ENCODE assay signal across 8 cellular contexts in genomic region chr14:23182372-23183014, GRCh38. TPM values are rescaled to one million over a fixed set of nuclear protein-coding genes. Genes with fewer than 3 reads are reported as not detected.
DNase-seq lines count a peak whose midpoint lies in the region; ATAC-seq and TF ChIP-seq lines count a peak whose summit lies in the region.

No MANE protein-coding gene starts in this region.

- TF ChIP-seq CTCF in activated CD8-positive, alpha-beta T cell treated with anti-CD3 and anti-CD28 coated beads for 36 hours (IDR thresholded peaks at IDR 0.05) = no peak
- no peak for TF ChIP-seq CTCF in fibroblast of mammary gland (conservative IDR thresholded peaks at IDR 0.05; ENCODE audit: control insufficient read depth, insufficient read depth, low read depth, low read length)
- no peak for TF ChIP-seq CTCF in natural killer cell (IDR thresholded peaks at IDR 0.05)
- no peak for TF ChIP-seq CTCF in transverse colon (IDR thresholded peaks at IDR 0.05)
- no peak for TF ChIP-seq CTCF in GM13977 (IDR thresholded peaks at IDR 0.05; ENCODE audit: extremely low read depth, insufficient read depth, missing control alignments)

- no peak for TF ChIP-seq EP300 in transverse colon (IDR thresholded peaks at IDR 0.05; ENCODE audit: low read depth)

- H3K9me3 ChIP-seq in transverse colon = no peaks in the 10 kb centered on the region

- 2 to 10% methylated on average over 4 to 19 of the region's 19 CpGs for WGBS in transverse colon (ENCODE audit: low coverage in 1 of 2), 2 donors

- no peaks in the 10 kb centered on the region for H3K36me3 ChIP-seq in transverse colon

- H3K4me1 Mint-ChIP-seq in activated CD8-positive, alpha-beta T cell treated with anti-CD3 and anti-CD28 coated beads for 36 hours (ENCODE audit: low read depth) = peaks cover 13% of the 10 kb centered on the region
- H3K4me1 Mint-ChIP-seq in natural killer cell = no peaks in the 10 kb centered on the region

- TF ChIP-seq POLR2A in transverse colon (IDR thresholded peaks at IDR 0.05) = no peak

- in situ Hi-C loops in transverse colon (cut with MboI; ENCODE audit: low pct_ligation_motif_present in 1 of 4, low pct_unique_long_range_greater_than_20kb in 1 of 4, low sequenced_read_pairs in 3 of 4) (loop anchor here in 1 of 4 donors (5.0 kb wide), 1 partner anchor 60 kb away; no protein-coding TSS in a partner anchor), GM13977 (cut with MboI; ENCODE audit: low pct_unique_long_range_greater_than_20kb, low sequenced_read_pairs, unreplicated experiment) (loop anchor here (10.0 kb wide), 1 partner anchor 58 kb away; no protein-coding TSS in a partner anchor)

- H3K27me3 Mint-ChIP-seq in activated CD8-positive, alpha-beta T cell treated with anti-CD3 and anti-CD28 coated beads for 36 hours = peaks cover 8% of the 10 kb centered on the region
- H3K27me3 Mint-ChIP-seq in natural killer cell (ENCODE audit: low read depth in 2 of 2) = peaks cover 17 to 25% of the 10 kb centered on the region in 2 donors

- DNase-seq in NCI-H524 (lab: John Stamatoyannopoulos, UW) = peak; percentile 20 to 60
- no peak for DNase-seq in NCI-H524 treated with DMSO at 0.1 percent for 48 hours (lab: John Stamatoyannopoulos, UW)
- peak; percentile 55 for DNase-seq in activated CD8-positive, alpha-beta T cell treated with anti-CD3 and anti-CD28 coated beads for 36 hours
- DNase-seq in fibroblast of mammary gland (ENCODE audit: low read depth) = no peak
- DNase-seq in natural killer cell = no peak
- DNase-seq in transverse colon = peak; percentile 70
- DNase-seq in GM13977 (ENCODE audit: low spot score) = no peak
- no peak for DNase-seq in putamen (ENCODE audit: low spot score)

- peak overlapping the region; percentile 43 to 70 (median 62) for H3K27ac ChIP-seq in transverse colon

- peaks cover 6% of the 10 kb centered on the region for H3K27me3 ChIP-seq in transverse colon

- peaks cover 0 to 22% (median 6%) of the 10 kb centered on the region in 4 donors for H3K4me1 ChIP-seq in transverse colon

- H3K4me3 Mint-ChIP-seq in activated CD8-positive, alpha-beta T cell treated with anti-CD3 and anti-CD28 coated beads for 36 hours = no peak overlapping the region
- H3K4me3 Mint-ChIP-seq in natural killer cell = no peak overlapping the region

- POLR2A ChIA-PET in activated CD8-positive, alpha-beta T cell treated with anti-CD3 and anti-CD28 coated beads for 36 hours (lab: Charles Lee) = interaction anchor here (0.9 to 1.3 kb wide), 7 partner anchors 10 to 178 kb away, joined by 3 to 5 read pairs (median 3); partner anchors contain the start of gene PPP1R3E

- H3K9me3 Mint-ChIP-seq in activated CD8-positive, alpha-beta T cell treated with anti-CD3 and anti-CD28 coated beads for 36 hours = no peaks in the 10 kb centered on the region
- no peaks in the 10 kb centered on the region for H3K9me3 Mint-ChIP-seq in natural killer cell

- CTCF ChIA-PET in activated CD8-positive, alpha-beta T cell treated with anti-CD3 and anti-CD28 coated beads for 36 hours (lab: Charles Lee) = interaction anchor here (0.9 to 12.0 kb wide), 7 partner anchors 10 to 188 kb away, joined by 3 to 290 read pairs (median 5); partner anchors contain the start of gene CEBPE

- intact Hi-C loops in activated CD8-positive, alpha-beta T cell treated with anti-CD3 and anti-CD28 coated beads for 36 hours (cut with micrococcal nuclease) = loop anchor here (2.0 kb wide), 1 partner anchor 54 kb away; no protein-coding TSS in a partner anchor
- intact Hi-C loops in natural killer cell (cut with micrococcal nuclease) (no loop called here), transverse colon (cut with DNase I; ENCODE audit: low total_unique reads) (no loop called here)

- ATAC-seq in activated CD8-positive, alpha-beta T cell treated with anti-CD3 and anti-CD28 coated beads for 36 hours = peak; percentile 79
- peak; percentile 70 to 77 (median 77) for ATAC-seq in natural killer cell

- H3K4me3 ChIP-seq in fibroblast of mammary gland (ENCODE audit: control insufficient read depth, low read depth, low read length) (peak overlapping the region; percentile 47), transverse colon (peak overlapping the region; percentile 27 to 62 (median 46))

- H3K27ac Mint-ChIP-seq in activated CD8-positive, alpha-beta T cell treated with anti-CD3 and anti-CD28 coated beads for 36 hours = no peak overlapping the region
- no peak overlapping the region for H3K27ac Mint-ChIP-seq in natural killer cell

- H3K36me3 Mint-ChIP-seq in activated CD8-positive, alpha-beta T cell treated with anti-CD3 and anti-CD28 coated beads for 36 hours (ENCODE audit: low read depth) = no peaks in the 10 kb centered on the region
- no peaks in the 10 kb centered on the region for H3K36me3 Mint-ChIP-seq in natural killer cell

RNA-seq across cellular contexts. Expression of gene SLC7A8, which starts 1.0 kb away (rescaled TPM):
- total RNA-seq in activated CD8-positive, alpha-beta T cell treated with anti-CD3 and anti-CD28 coated beads for 36 hours = 1 to 10 TPM; 1.5 to 1.9 TPM
- total RNA-seq in natural killer cell = 1 to 10 TPM in 2 of 3 donors, under 1 TPM in 1; 0.42 to 1.2 (median 1.0) TPM
- total RNA-seq in transverse colon = 10 to 100 TPM in 3 of 4 donors, 1 to 10 TPM in 1; 5.2 to 29.1 (median 14.2) TPM

RNA-seq across cellular contexts. Expression of gene RNF212B, which starts 55.2 kb away (rescaled TPM):
- total RNA-seq in activated CD8-positive, alpha-beta T cell treated with anti-CD3 and anti-CD28 coated beads for 36 hours = not detected
- not detected for total RNA-seq in natural killer cell
- not detected for total RNA-seq in transverse colon

Comparison
In these comparisons a context has a peak if more than half of its experiments do, and no peak if none do; other contexts are left out.
1. DNase-seq: peak in NCI-H524 (2 of 2), activated CD8-positive, alpha-beta T cell treated with anti-CD3 and anti-CD28 coated beads for 36 hours (single experiment) and transverse colon (single experiment); none in NCI-H524 treated with DMSO at 0.1 percent for 48 hours (single experiment), fibroblast of mammary gland (single experiment), natural killer cell (single experiment), GM13977 (single experiment) and putamen (single experiment).